Comparison of ENCODE assay signal across 2 cellular contexts in genomic region chr18:323253-323622, GRCh38.
TF ChIP-seq lines count a peak whose summit lies in the region.

No MANE protein-coding gene starts in this region.

TF ChIP-seq in HEK293, 187 proteins besides CTCF, POLR2A, EP300 and RAD21:
- TF ChIP-seq ZFP41 (tag by site-specific recombination; IDR thresholded peaks at IDR 0.05; ENCODE audit: borderline replicate concordance) (no peak), GFI1B (tag by site-specific recombination; IDR thresholded peaks at IDR 0.05) (peak; percentile 63; the same call in 1 of the 2 replicates), ZNF2 (tag by site-specific recombination; IDR thresholded peaks at IDR 0.05) (no peak), PRDM1 (tag by site-specific recombination; IDR thresholded peaks at IDR 0.05) (peak; percentile 76), ZNF558 (tag by site-specific recombination; IDR thresholded peaks at IDR 0.05) (no peak), HIC1 (tag by site-specific recombination; IDR thresholded peaks at IDR 0.05) (no peak), KLF17 (tag by site-specific recombination; IDR thresholded peaks at IDR 0.05) (no peak)

TF ChIP-seq in K562, 482 proteins besides CTCF, POLR2A, EP300 and RAD21:
- TF ChIP-seq SMAD2 (IDR thresholded peaks at IDR 0.05; ENCODE audit: low read depth, low read length), result no peak
- no peak for TF ChIP-seq PTTG1 (tag; IDR thresholded peaks at IDR 0.05; ENCODE audit: low read depth)
- peak; percentile 25; the same call in 1 of the 2 replicates for TF ChIP-seq PHF21A (IDR thresholded peaks at IDR 0.05; ENCODE audit: borderline replicate concordance, low read depth)
- peak; percentile 24 for TF ChIP-seq SMAD1 (IDR thresholded peaks at IDR 0.05; ENCODE audit: low read depth, low read length, partially characterized antibody)
- no peak for TF ChIP-seq CBFA2T2 (conservative IDR thresholded peaks at IDR 0.05)
- TF ChIP-seq ZNF395 (CRISPR knock-in tag; IDR thresholded peaks at IDR 0.05), result no peak
- TF ChIP-seq HDAC2 (IDR thresholded peaks at IDR 0.05), result peak; percentile 67; the same call in 1 of the 2 replicates
- no peak for TF ChIP-seq PATZ1 (CRISPR knock-in tag; IDR thresholded peaks at IDR 0.05; ENCODE audit: borderline replicate concordance)
- no peak for TF ChIP-seq ZNF134 (CRISPR knock-in tag; conservative IDR thresholded peaks at IDR 0.05)
- 0 out of 4 replicates have a peak, but pooled peaks of 1 of the 2 experiments have one; percentile 50 for TF ChIP-seq TBL1XR1 (IDR thresholded peaks at IDR 0.05; ENCODE audit: low read length in 2 of 2)
- TF ChIP-seq ADNP (tag; IDR thresholded peaks at IDR 0.05), result 0 out of 2 replicates have a peak, but pooled peaks have one; percentile 59
- no peak for TF ChIP-seq SOX6 (IDR thresholded peaks at IDR 0.05)
- peak in 1 of 2 experiments; percentile 81; a peak in 2 of 4 replicates for TF ChIP-seq HDAC1 (IDR thresholded peaks at IDR 0.05)
- no peak for TF ChIP-seq NR2C2 (CRISPR knock-in tag; IDR thresholded peaks at IDR 0.05)
- 0 out of 2 replicates have a peak, but pooled peaks have one; percentile 34 for TF ChIP-seq NR2C2 (tag; IDR thresholded peaks at IDR 0.05)
- no peak for TF ChIP-seq AFF4 (CRISPR knock-in tag; IDR thresholded peaks at IDR 0.05)
- TF ChIP-seq CHCHD3 (CRISPR knock-in tag; IDR thresholded peaks at IDR 0.05), result no peak
- no peak for TF ChIP-seq ID3 (CRISPR knock-in tag; IDR thresholded peaks at IDR 0.05)
- TF ChIP-seq ID3 (tag; IDR thresholded peaks at IDR 0.05), result no peak
- TF ChIP-seq NCOA4 (IDR thresholded peaks at IDR 0.05; ENCODE audit: partially characterized antibody), result no peak
- TF ChIP-seq JUN (IDR thresholded peaks at IDR 0.05; ENCODE audit: borderline replicate concordance, low read depth, low read length), result peak; percentile 63
- TF ChIP-seq JUN (CRISPR knock-in tag; IDR thresholded peaks at IDR 0.05; ENCODE audit: borderline replicate concordance), result no peak
- peak; percentile 50; the same call in 1 of the 2 replicates for TF ChIP-seq FOSL1 (tag; conservative IDR thresholded peaks at IDR 0.05)
- peak; percentile 77 for TF ChIP-seq ATF3 (IDR thresholded peaks at IDR 0.05)
- TF ChIP-seq ATF3 (CRISPR knock-in tag; conservative IDR thresholded peaks at IDR 0.05), result no peak
- TF ChIP-seq DIDO1 (tag; IDR thresholded peaks at IDR 0.05; ENCODE audit: low read depth), result no peak
- TF ChIP-seq THAP7 (CRISPR knock-in tag; IDR thresholded peaks at IDR 0.05), result no peak
- TF ChIP-seq NR2C1 (IDR thresholded peaks at IDR 0.05), result no peak
- TF ChIP-seq NR2C1 (tag; IDR thresholded peaks at IDR 0.05), result 0 out of 2 replicates have a peak, but pooled peaks have one; percentile 16
- peak; percentile 96 to 97 for TF ChIP-seq KDM1A (IDR thresholded peaks at IDR 0.05)
- peak; percentile 48 to 97; a peak in 3 of 4 replicates for TF ChIP-seq RCOR1 (IDR thresholded peaks at IDR 0.05; ENCODE audit: borderline replicate concordance in 1 of 2, low read depth in 2 of 2, low read length in 2 of 2)
- TF ChIP-seq KLF16 (IDR thresholded peaks at IDR 0.05), result no peak
- no peak for TF ChIP-seq FOXO4 (CRISPR knock-in tag; IDR thresholded peaks at IDR 0.05)
- peak; percentile 82 for TF ChIP-seq JUND (IDR thresholded peaks at IDR 0.05; ENCODE audit: borderline replicate concordance, low read depth, low read length)
- peak; percentile 87 for TF ChIP-seq JUND (tag; IDR thresholded peaks at IDR 0.05; ENCODE audit: borderline replicate concordance, low read depth, low read length)
TF ChIP-seq in K562: peak in this region for 14.
